ENCODE assay signal across 8 cellular contexts in genomic region chr1:1324524-1325287, GRCh38. TPM values are rescaled to one million over a fixed set of nuclear protein-coding genes. Genes with fewer than 3 reads are reported as not detected.
A peak's percentile ranks its signal among the peaks of the same experiment; 100 is the strongest.
DNase-seq lines count a peak whose midpoint lies in the region; ATAC-seq and TF ChIP-seq lines count a peak whose summit lies in the region.

TSS of gene CPTP (plus strand) at chr1:1324802. CDS start at chr1:1326911, 2,109 bp downstream.
TSS of gene INTS11 (minus strand) at chr1:1324660. CDS start at chr1:1324608, 52 bp downstream.

- peak within 1 kb of the TSS; percentile 85 for H3K27ac Mint-ChIP-seq in chondrocyte (ENCODE audit: unreplicated experiment)

- peak within 1 kb of the TSS; percentile 82 for H3K4me3 Mint-ChIP-seq in chondrocyte (ENCODE audit: unreplicated experiment)

- peaks cover 35% of the 10 kb centered on the region for H3K4me1 Mint-ChIP-seq in chondrocyte (ENCODE audit: low read depth)

- no peaks in the 10 kb centered on the region for H3K36me3 Mint-ChIP-seq in chondrocyte (ENCODE audit: low read depth)

- TF ChIP-seq CTCF in chondrocyte (IDR thresholded peaks at IDR 0.05), result no peak

- H3K9me3 Mint-ChIP-seq in chondrocyte (ENCODE audit: low read depth), result no peaks in the 10 kb centered on the region

- no peaks in the 10 kb centered on the region for H3K27me3 Mint-ChIP-seq in chondrocyte (ENCODE audit: low read depth)

- ATAC-seq in GM18873 (IDR thresholded peaks at IDR 0.05; ENCODE audit: low FRiP score, unreplicated experiment) (peak; percentile 66), HG03135 (IDR thresholded peaks at IDR 0.05; ENCODE audit: unreplicated experiment) (peak; percentile 61)

- DNase-seq in AG08395 (ENCODE audit: low spot score) (peak; percentile 99), NCI-H510A treated with DMSO at 0.1 percent for 48 hours (lab: John Stamatoyannopoulos, UW) (peak; percentile 98), chondrocyte (ENCODE audit: low spot score) (no peak), kidney tubule cell (ENCODE audit: low spot score) (peak; percentile 93)
- DNase-seq in activated CD4-positive, alpha-beta T cell treated with anti-CD3 and anti-CD28 coated beads for 24 hours (ENCODE audit: low read depth in 2 of 2), result peak; percentile 89 to 94
- peak; percentile 88 to 96 for DNase-seq in stimulated activated CD4-positive, alpha-beta T cell treated with anti-CD3 and anti-CD28 coated beads, Interleukin-1b, Interleukin-23, amount 100 ng/mL, for 1 hour (ENCODE audit: low read depth in 2 of 2)

RNA-seq across cellular contexts. Expression of gene CPTP, which starts in this region (rescaled TPM):
- 19.4 to 23.3 TPM (median 23.1 TPM) in 3 replicates for total RNA-seq in chondrocyte

RNA-seq across cellular contexts. Expression of gene INTS11, which starts in this region (rescaled TPM):
- total RNA-seq in chondrocyte, result 67.3 to 87.0 TPM (median 73.8 TPM) in 3 replicates
